In genomic region chr5:148746826-148747535, GRCh38 we compare ENCODE assay signal across 11 cellular contexts.
DNase-seq lines count a peak whose midpoint lies in the region; ATAC-seq and TF ChIP-seq lines count a peak whose summit lies in the region.
"Had no signal": no experiment of that assay in that cellular context is flagged by ENCODE, and none has a peak within 500 bp of the region (broad histone marks: within the 10 kb centered on the region; RNA-seq: fewer than 3 reads in every experiment).

No MANE protein-coding gene starts in this region.

- peak; percentile 91 for ATAC-seq in GM19452 (IDR thresholded peaks at IDR 0.05; ENCODE audit: unreplicated experiment)
- peak; percentile 91 for ATAC-seq in HG03097 (IDR thresholded peaks at IDR 0.05; ENCODE audit: low FRiP score, unreplicated experiment)
- ATAC-seq: Panc1 had no signal

- no peak overlapping the region for H3K4me3 ChIP-seq in BE2C (ENCODE audit: low read depth, low read length)
- H3K4me3 ChIP-seq: neural progenitor cell had no signal

- intact Hi-C loops in posterior cingulate gyrus (cut with DNase I) = no loop called here

- no peaks in the 10 kb centered on the region for H3K36me3 ChIP-seq in BE2C
- H3K36me3 ChIP-seq: neural progenitor cell had no signal

- H3K27me3 ChIP-seq in BE2C = no peaks in the 10 kb centered on the region
- H3K27me3 ChIP-seq: neural progenitor cell had no signal

- DNase-seq in AML-193 (lab: John Stamatoyannopoulos, UW) (peak; percentile 69 to 77), SKM-1 treated with dmso at 0.1 percent for 144 hours (lab: John Stamatoyannopoulos, UW; ENCODE audit: unreplicated experiment) (peak; percentile 61), BE2C (no peak), cortex of kidney (lab: John Stamatoyannopoulos, UW) (no peak), posterior cingulate gyrus (no peak)
- no peak for DNase-seq in central memory CD4-positive, alpha-beta T cell
- DNase-seq: stimulated activated naive CD4-positive, alpha-beta T cell had no signal

- no peaks in the 10 kb centered on the region for H3K9me3 ChIP-seq in BE2C

- no peak for TF ChIP-seq CTCF in BE2C (IDR thresholded peaks at IDR 0.05; ENCODE audit: low read depth, low read length)

- no peaks in the 10 kb centered on the region for H3K4me1 ChIP-seq in BE2C
- H3K4me1 ChIP-seq: neural progenitor cell had no signal

Comparison
In these comparisons a context has a peak if more than half of its experiments do, and no peak if none do; other contexts are left out.
1. DNase-seq: peak in AML-193 (2 of 2) and SKM-1 treated with dmso at 0.1 percent for 144 hours (single experiment); none in BE2C (single experiment), cortex of kidney (single experiment), posterior cingulate gyrus (0 of 10) and central memory CD4-positive, alpha-beta T cell (single experiment).